In the genomic region with DNA sequence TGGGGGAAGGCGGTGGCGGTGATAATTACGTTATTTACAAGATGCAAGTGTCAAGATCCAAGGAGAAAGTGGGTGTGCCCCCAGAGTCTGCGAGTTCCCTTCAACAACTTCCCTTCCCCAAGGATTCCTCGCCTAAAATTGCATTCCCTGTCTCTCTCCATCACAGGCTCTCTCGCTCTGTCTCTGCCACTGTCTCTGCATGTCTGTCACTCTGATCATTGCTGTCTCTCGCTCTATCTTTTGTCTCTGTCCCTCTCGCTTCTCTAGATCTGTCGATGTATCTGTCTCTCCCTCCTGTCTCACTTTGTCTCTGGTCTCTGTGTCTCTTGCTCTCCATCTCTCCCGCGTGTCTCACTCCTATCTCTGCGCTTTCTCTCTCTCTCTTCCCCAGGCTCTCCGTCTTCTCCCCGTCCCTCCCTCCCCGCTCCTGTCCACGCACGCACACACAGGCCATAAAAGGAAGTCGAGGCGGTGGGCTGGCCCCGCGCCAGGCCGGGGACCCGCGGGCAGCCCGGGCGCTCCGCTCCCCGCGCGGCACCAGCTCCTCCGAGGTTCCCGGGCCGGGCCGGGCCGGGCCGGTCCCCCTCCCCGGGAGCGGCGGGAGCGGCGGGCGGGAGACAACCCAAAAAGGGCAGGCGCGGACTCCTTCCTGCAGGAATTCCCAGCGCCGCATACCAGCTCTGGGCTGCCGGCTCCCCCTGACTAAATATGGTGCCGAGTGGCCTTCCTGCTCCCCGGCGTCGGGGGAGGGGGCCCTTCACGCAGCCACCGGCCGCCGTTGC, we compare ENCODE assay signal across 8 cellular contexts. TPM values are rescaled to one million over a fixed set of nuclear protein-coding genes. Genes with fewer than 3 reads are reported as not detected.
DNase-seq lines count a peak whose midpoint lies in the region; ATAC-seq and TF ChIP-seq lines count a peak whose summit lies in the region.

No MANE protein-coding gene starts in this region.

- CTCF ChIA-PET in AG04450 (lab: Charles Lee): interaction anchor here (0.6 to 4.0 kb wide), 2 partner anchors 16 to 31 kb away, joined by 3 to 27 read pairs; no protein-coding TSS in a partner anchor

- no peaks in the 10 kb centered on the region for H3K4me1 ChIP-seq in HUES64 (ENCODE audit: insufficient read depth, low read length)

- peak overlapping the region; percentile 56 for H3K4me3 ChIP-seq in AG04450 (ENCODE audit: low read depth, low read length)
- H3K4me3 ChIP-seq in HUES64 (ENCODE audit: low read length): peak overlapping the region; percentile 66

- H3K4me1 Mint-ChIP-seq in mesothelial cell of epicardium: peaks cover 9% of the 10 kb centered on the region

- H3K36me3 Mint-ChIP-seq in mesothelial cell of epicardium: no peaks in the 10 kb centered on the region

- under 1% methylated on average over 55 of the region's 55 CpGs for WGBS in HUES64

- no peaks in the 10 kb centered on the region for H3K36me3 ChIP-seq in HUES64 (ENCODE audit: insufficient read depth, low read length)

- peak overlapping the region; percentile 26 for H3K27ac Mint-ChIP-seq in mesothelial cell of epicardium

- ATAC-seq in HG02642 (IDR thresholded peaks at IDR 0.05; ENCODE audit: poor library complexity, unreplicated experiment) (no peak), HG02759 (IDR thresholded peaks at IDR 0.05; ENCODE audit: unreplicated experiment) (no peak), GM18868 (IDR thresholded peaks at IDR 0.05; ENCODE audit: unreplicated experiment) (no peak)

- H3K4me3 Mint-ChIP-seq in mesothelial cell of epicardium: peak overlapping the region; percentile 76

- DNase-seq in AG04450 (ENCODE audit: low read depth, low spot score): no peak
- DNase-seq in ecto neural progenitor cell (ENCODE audit: low spot score): peak; percentile 75
- DNase-seq in mesothelial cell of epicardium (ENCODE audit: low spot score in 2 of 2, unreplicated experiment in 2 of 2): peak; percentile 45 to 64
- no peak for DNase-seq in SKM-1 (lab: John Stamatoyannopoulos, UW; ENCODE audit: unreplicated experiment)

- H3K27ac ChIP-seq in AG04450 (ENCODE audit: low read depth, low read length): no peak overlapping the region
- H3K27ac ChIP-seq in HUES64 (ENCODE audit: low read depth, low read length): no peak overlapping the region; the same call in 1 of the 2 replicates

- peak overlapping the region; percentile 76 for H3K9ac ChIP-seq in HUES64 (ENCODE audit: low read depth, low read length)

- no peaks in the 10 kb centered on the region for H3K9me3 ChIP-seq in AG04450 (ENCODE audit: control insufficient read depth, insufficient read depth, low read length)
- H3K9me3 ChIP-seq in HUES64 (ENCODE audit: insufficient read depth, low read depth, low read length): no peaks in the 10 kb centered on the region

- peaks cover 39% of the 10 kb centered on the region for H3K27me3 ChIP-seq in AG04450 (ENCODE audit: control insufficient read depth, insufficient read depth, low read length)
- peaks cover 55% of the 10 kb centered on the region for H3K27me3 ChIP-seq in HUES64 (ENCODE audit: insufficient read depth, low read length)

- peaks cover 58% of the 10 kb centered on the region for H3K27me3 Mint-ChIP-seq in mesothelial cell of epicardium (ENCODE audit: low read depth)

- POLR2A ChIA-PET in AG04450 (lab: Yijun Ruan, JAX): no interaction called here

- TF ChIP-seq CTCF in AG04450 (IDR thresholded peaks at IDR 0.05; ENCODE audit: low read depth, low read length) (no peak), mesothelial cell of epicardium (IDR thresholded peaks at IDR 0.05; ENCODE audit: unreplicated experiment) (no peak)

- H3K9me3 Mint-ChIP-seq in mesothelial cell of epicardium: no peaks in the 10 kb centered on the region

RNA-seq across cellular contexts. Expression of gene MYH11, which starts 1.1 kb away (rescaled TPM):
- polyA plus RNA-seq in AG04450 (2011; rRNA removed): 0.20 and 0.22 TPM in 2 replicates
- 0.26 and 0.32 TPM in 2 replicates for polyA minus RNA-seq in AG04450 (2011; rRNA and poly(A)+ RNA removed)
- 0.45 TPM for polyA plus RNA-seq in HUES64 (2013, experiment 1 of 2)
- 0.38 TPM for polyA plus RNA-seq in HUES64 (2013, experiment 2 of 2)
- 0.58 to 0.89 TPM (median 0.66 TPM) in 3 replicates for total RNA-seq in mesothelial cell of epicardium

RNA-seq across cellular contexts. Expression of gene CEP20, which starts 30.4 kb away (rescaled TPM):
- 38.9 and 49.3 TPM in 2 replicates for polyA plus RNA-seq in AG04450 (2011; rRNA removed)
- 16.4 and 29.0 TPM in 2 replicates for polyA minus RNA-seq in AG04450 (2011; rRNA and poly(A)+ RNA removed)
- 34.1 TPM for polyA plus RNA-seq in HUES64 (2013, experiment 1 of 2)
- polyA plus RNA-seq in HUES64 (2013, experiment 2 of 2): 41.9 TPM
- total RNA-seq in mesothelial cell of epicardium: 23.3 to 25.5 TPM (median 24.0 TPM) in 3 replicates

Comparison
In these comparisons a context has a peak if more than half of its experiments do, and no peak if none do; other contexts are left out.
1. DNase-seq: peak in ecto neural progenitor cell (single experiment) and mesothelial cell of epicardium (2 of 2); none in AG04450 (single experiment) and SKM-1 (single experiment).